Comparison of ENCODE assay signal across 8 cellular contexts in the genomic region with DNA sequence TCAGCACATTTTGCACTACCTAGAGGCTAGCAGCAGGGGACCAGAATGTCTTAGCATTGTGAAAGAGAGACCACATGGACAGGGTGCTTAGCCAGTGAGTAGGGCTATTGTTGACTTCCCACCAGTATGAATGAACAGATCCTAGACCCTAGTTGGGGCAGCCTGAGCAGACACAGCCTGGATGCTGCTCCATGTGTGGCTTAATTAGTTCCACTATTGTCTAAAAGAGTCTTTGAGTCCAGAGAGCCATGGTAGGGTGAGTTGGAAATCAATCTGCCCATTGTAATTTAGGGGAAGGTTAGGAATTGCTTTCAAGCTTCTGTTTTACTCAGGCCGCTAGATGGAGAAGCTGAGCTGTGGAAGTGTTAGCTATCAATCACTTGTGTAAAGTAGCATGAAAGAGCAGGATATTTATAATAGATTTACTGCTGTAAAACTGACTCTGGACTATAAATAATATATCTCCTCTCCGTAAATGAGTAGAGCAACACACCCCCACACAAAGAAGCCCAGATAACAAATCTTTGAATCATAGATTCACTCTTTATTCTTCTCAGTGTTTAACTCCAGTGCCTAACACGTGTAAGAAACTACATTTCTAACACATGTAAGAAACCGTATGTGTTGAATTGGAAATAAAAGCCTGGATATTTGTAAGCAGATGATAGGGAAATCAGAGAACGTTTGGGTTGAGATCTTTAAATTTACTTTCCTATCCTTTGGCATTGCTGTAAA. TPM values are rescaled to one million over a fixed set of nuclear protein-coding genes. Genes with fewer than 3 reads are reported as not detected.
DNase-seq lines count a peak whose midpoint lies in the region; ATAC-seq, FAIRE-seq and TF ChIP-seq lines count a peak whose summit lies in the region.

No MANE protein-coding gene starts in this region.

- H3K9me1 ChIP-seq in endothelial cell of umbilical vein (replicated peaks; ENCODE audit: control insufficient read depth, extremely low read depth, insufficient read depth, low read length), result no peaks in the 10 kb centered on the region

- CTCF ChIA-PET in endothelial cell of umbilical vein (lab: Charles Lee), result interaction anchor here (0.6 to 3.2 kb wide), 23 partner anchors 9 to 1151 kb away, joined by 3 to 17 read pairs (median 4); no protein-coding TSS in a partner anchor

- H3K9ac ChIP-seq in endothelial cell of umbilical vein (replicated peaks; ENCODE audit: extremely low read depth, insufficient read depth, low read length), result no peak overlapping the region

- H4K20me1 ChIP-seq in endothelial cell of umbilical vein (replicated peaks; ENCODE audit: control insufficient read depth, extremely low read depth, insufficient read depth, low read length), result no peaks in the 10 kb centered on the region

- peak; percentile 45 to 54 for TF ChIP-seq CTCF in endothelial cell of umbilical vein (IDR thresholded peaks at IDR 0.05; ENCODE audit: extremely low read depth in 1 of 2, insufficient read depth in 1 of 2, low read depth in 1 of 2, low read length in 2 of 2)

- peak; percentile 26 for ATAC-seq in GM19035 (IDR thresholded peaks at IDR 0.05; ENCODE audit: unreplicated experiment)
- ATAC-seq in GM18873 (IDR thresholded peaks at IDR 0.05; ENCODE audit: low FRiP score, unreplicated experiment), result no peak

- DNase-seq in CD1c-positive myeloid dendritic cell (ENCODE audit: extremely low spot score) (peak; percentile 52), endothelial cell of umbilical vein (ENCODE audit: low read depth, low spot score) (peak; percentile 57), middle frontal gyrus (ENCODE audit: extremely low spot score, low spot score) (peak; percentile 21), ureter (ENCODE audit: low spot score) (no peak)

- intact Hi-C loops in endothelial cell of umbilical vein (cut with micrococcal nuclease), result loop anchor here (1.0 to 2.0 kb wide), 2 partner anchors 382 to 394 kb away; no protein-coding TSS in a partner anchor

- H3K79me2 ChIP-seq in endothelial cell of umbilical vein (ENCODE audit: control insufficient read depth, insufficient read depth, low read length), result no peaks in the 10 kb centered on the region

- peaks cover 3 to 5% of the 10 kb centered on the region in 2 experiments for H3K27me3 ChIP-seq in endothelial cell of umbilical vein (ENCODE audit: control insufficient read depth in 2 of 2, insufficient read depth in 2 of 2, low read length in 2 of 2)

- FAIRE-seq in endothelial cell of umbilical vein (lab: Jason Lieb, UNC), result peak; percentile 80

- H3K27ac ChIP-seq in KOPT-K1 (ENCODE audit: low read depth, low read length, poor library complexity, severe bottlenecking) (peak overlapping the region; percentile 21), endothelial cell of umbilical vein (ENCODE audit: insufficient read depth, low read depth, low read length) (no peak overlapping the region)

- no peak overlapping the region for H2AFZ ChIP-seq in endothelial cell of umbilical vein (ENCODE audit: low read depth, low read length)

- H3K4me2 ChIP-seq in endothelial cell of umbilical vein (ENCODE audit: insufficient read depth, low read length), result no peak overlapping the region

- BruUV-seq in endothelial cell of umbilical vein (replicated peaks; lab: Mats Ljungman, UMichigan), result no TSS peak

- H3K9me3 ChIP-seq in KOPT-K1 (ENCODE audit: insufficient read depth, low read length, poor library complexity, severe bottlenecking) (no peaks in the 10 kb centered on the region), endothelial cell of umbilical vein (replicated peaks; ENCODE audit: control insufficient read depth, insufficient read depth, low read length) (no peaks in the 10 kb centered on the region)

- POLR2A ChIA-PET in endothelial cell of umbilical vein (lab: Charles Lee), result no interaction called here

- dilution Hi-C loops in endothelial cell of umbilical vein (cut with MboI; ENCODE audit: extremely low pct_ligation_motif_present, low sequenced_read_pairs), result no loop called here

- TF ChIP-seq POLR2A in Raji (IDR thresholded peaks at IDR 0.05; ENCODE audit: insufficient read depth, low read depth, low read length) (peak; percentile 42; the same call in 1 of the 2 replicates), endothelial cell of umbilical vein (IDR thresholded peaks at IDR 0.05; ENCODE audit: low read depth, low read length) (no peak)

- H3K4me1 ChIP-seq in endothelial cell of umbilical vein (ENCODE audit: control insufficient read depth, extremely low read depth, insufficient read depth, low read length), result no peaks in the 10 kb centered on the region

- H3K36me3 ChIP-seq in KOPT-K1 (ENCODE audit: insufficient read depth, low read length) (no peaks in the 10 kb centered on the region), endothelial cell of umbilical vein (ENCODE audit: control insufficient read depth in 2 of 2, extremely low read depth in 1 of 2, insufficient read depth in 2 of 2, low read length in 2 of 2) (no peaks in the 10 kb centered on the region)

- no peak overlapping the region for H3K4me3 ChIP-seq in endothelial cell of umbilical vein (replicated peaks in 1 of 3; ENCODE audit: insufficient read depth in 1 of 3, low read depth in 1 of 3, low read length in 3 of 3)

TF ChIP-seq in endothelial cell of umbilical vein, 7 proteins besides CTCF, POLR2A, EP300 and RAD21:
- TF ChIP-seq, protein P1, sequence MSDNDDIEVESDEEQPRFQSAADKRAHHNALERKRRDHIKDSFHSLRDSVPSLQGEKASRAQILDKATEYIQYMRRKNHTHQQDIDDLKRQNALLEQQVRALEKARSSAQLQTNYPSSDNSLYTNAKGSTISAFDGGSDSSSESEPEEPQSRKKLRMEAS (IDR thresholded peaks at IDR 0.05; ENCODE audit: insufficient read depth, insufficient read length), result no peak
- TF ChIP-seq GATA2 (IDR thresholded peaks at IDR 0.05; ENCODE audit: insufficient read depth, insufficient read length, low read depth, low read length) (no peak), JUN (IDR thresholded peaks at IDR 0.05; ENCODE audit: borderline replicate concordance, insufficient read depth, insufficient read length, low read depth) (no peak), MYC (IDR thresholded peaks at IDR 0.05; ENCODE audit: low read depth, low read length) (no peak), POLR2AphosphoS5 (IDR thresholded peaks at IDR 0.05; ENCODE audit: insufficient read depth, low read depth, low read length) (no peak), FOS (IDR thresholded peaks at IDR 0.05; ENCODE audit: borderline replicate concordance, insufficient read depth, low read length) (no peak), EZH2 (IDR thresholded peaks at IDR 0.05; ENCODE audit: borderline replicate concordance, low read depth, low read length, severe bottlenecking) (no peak)

RNA-seq across cellular contexts. Expression of a gene that starts 4.1 kb away (rescaled TPM):
- total RNA-seq in endothelial cell of umbilical vein (not detected in 2 replicates), ureter (0.49 TPM)
- polyA plus RNA-seq in endothelial cell of umbilical vein, result not detected in 2 replicates
- not detected in 2 replicates for polyA plus RNA-seq in endothelial cell of umbilical vein (2011; cell fraction: cytosol; rRNA removed)
- not detected in 2 replicates for polyA plus RNA-seq in endothelial cell of umbilical vein (2011; cell fraction: nucleus; rRNA removed)
- polyA plus RNA-seq in endothelial cell of umbilical vein (2012), result 0.16 and 0.37 TPM in 2 replicates
- not detected in 2 replicates for polyA minus RNA-seq in endothelial cell of umbilical vein
- polyA minus RNA-seq in endothelial cell of umbilical vein (2011; cell fraction: cytosol; rRNA and poly(A)+ RNA removed), result not detected
- polyA minus RNA-seq in endothelial cell of umbilical vein (2011; cell fraction: nucleus; rRNA and poly(A)+ RNA removed), result not detected in 2 replicates

RNA-seq across cellular contexts. Expression of a gene that starts 50.9 kb away (rescaled TPM):
- total RNA-seq in endothelial cell of umbilical vein, result 2.1 and 4.6 TPM in 2 replicates
- 2.9 and 4.2 TPM in 2 replicates for polyA plus RNA-seq in endothelial cell of umbilical vein
- polyA plus RNA-seq in endothelial cell of umbilical vein (2011; cell fraction: cytosol; rRNA removed), result 2.3 and 2.6 TPM in 2 replicates
- polyA plus RNA-seq in endothelial cell of umbilical vein (2011; cell fraction: nucleus; rRNA removed), result 7.8 and 9.8 TPM in 2 replicates
- polyA plus RNA-seq in endothelial cell of umbilical vein (2012), result 1.8 and 4.0 TPM in 2 replicates
- polyA minus RNA-seq in endothelial cell of umbilical vein, result 6.1 and 6.8 TPM in 2 replicates
- 4.4 TPM for polyA minus RNA-seq in endothelial cell of umbilical vein (2011; cell fraction: cytosol; rRNA and poly(A)+ RNA removed)
- polyA minus RNA-seq in endothelial cell of umbilical vein (2011; cell fraction: nucleus; rRNA and poly(A)+ RNA removed), result 11.0 and 14.6 TPM in 2 replicates
- total RNA-seq in ureter, result 50.2 TPM
